ENCODE assay signal across 11 cellular contexts in genomic region chr3:152203677-152204076, GRCh38.
DNase-seq lines count a peak whose midpoint lies in the region; ATAC-seq and TF ChIP-seq lines count a peak whose summit lies in the region.
"Had no signal": no experiment of that assay in that cellular context is flagged by ENCODE, and none has a peak within 500 bp of the region (broad histone marks: within the 10 kb centered on the region; RNA-seq: fewer than 3 reads in every experiment).

No MANE protein-coding gene starts in this region.

- CTCF ChIA-PET in Calu3 (lab: Charles Lee): interaction anchor here (2.5 kb wide), 1 partner anchor 10 kb away, joined by 10 read pairs; no protein-coding TSS in a partner anchor

- peak overlapping the region; percentile 31 for H3K4me3 Mint-ChIP-seq in Calu3 (ENCODE audit: low read depth, unreplicated experiment)

- WGBS in psoas muscle, 3 donors: 71 to 85% (median 83%) methylated on average over 1 of the region's 1 CpG

- no peaks in the 10 kb centered on the region for H3K9me3 Mint-ChIP-seq in Calu3 (ENCODE audit: low read depth, unreplicated experiment)

- TF ChIP-seq CTCF in Calu3 (IDR thresholded peaks at IDR 0.05; ENCODE audit: unreplicated experiment) (no peak), OCI-LY1 (IDR thresholded peaks at IDR 0.05; ENCODE audit: low read length) (no peak), psoas muscle (IDR thresholded peaks at IDR 0.05) (no peak)

- H3K27ac Mint-ChIP-seq in Calu3 (ENCODE audit: unreplicated experiment): peak overlapping the region; percentile 71

- intact Hi-C loops in Calu3 (cut with micrococcal nuclease; ENCODE audit: unreplicated experiment): loop anchor here (5.0 kb wide), 1 partner anchor 64 kb away; the partner anchor contains the start of gene MBNL1
- intact Hi-C loops in psoas muscle (cut with DNase I): no loop called here

- no peaks in the 10 kb centered on the region for H3K27me3 Mint-ChIP-seq in Calu3 (ENCODE audit: unreplicated experiment)

- H3F3A ChIP-seq in OCI-LY1 (ENCODE audit: insufficient read depth, low read length): no peaks in the 10 kb centered on the region

- H3K9ac ChIP-seq in OCI-LY1 (ENCODE audit: low read length): peak overlapping the region; percentile 65

- H3K4me1 Mint-ChIP-seq in Calu3 (ENCODE audit: low read depth, unreplicated experiment): peaks cover 16% of the 10 kb centered on the region

- ATAC-seq in psoas muscle (no peak), GM21360 (IDR thresholded peaks at IDR 0.05; ENCODE audit: unreplicated experiment) (no peak)

- no peaks in the 10 kb centered on the region for H3K9me2 ChIP-seq in OCI-LY1 (ENCODE audit: low read depth, low read length)

- H3K27me3 ChIP-seq in OCI-LY1 (ENCODE audit: insufficient read depth, low read length) (no peaks in the 10 kb centered on the region), psoas muscle (ENCODE audit: insufficient read depth in 3 of 3, low read length in 2 of 3) (no peaks in the 10 kb centered on the region)
- no peaks in the 10 kb centered on the region for H3K27me3 ChIP-seq in effector memory CD4-positive, alpha-beta T cell (replicated peaks; ENCODE audit: control insufficient read depth, insufficient read depth, low read length, poor library complexity, severe bottlenecking)

- no peaks in the 10 kb centered on the region for H3K79me2 ChIP-seq in OCI-LY1 (ENCODE audit: insufficient read depth, low read length)

- H3K36me3 ChIP-seq in OCI-LY1 (ENCODE audit: insufficient read depth, low read length) (no peaks in the 10 kb centered on the region), psoas muscle (ENCODE audit: insufficient read depth in 1 of 2, low read depth in 1 of 2) (no peaks in the 10 kb centered on the region)
- H3K36me3 ChIP-seq in effector memory CD4-positive, alpha-beta T cell (ENCODE audit: control insufficient read depth, insufficient read depth, low read length): no peaks in the 10 kb centered on the region

- H2AFZ ChIP-seq in OCI-LY1 (ENCODE audit: low read length): peak overlapping the region; percentile 21

- peak overlapping the region; percentile 83 for H3K4me2 ChIP-seq in OCI-LY1 (ENCODE audit: low read length)

- H4K20me1 ChIP-seq in OCI-LY1 (ENCODE audit: insufficient read depth, low read length): no peaks in the 10 kb centered on the region

- peak overlapping the region; percentile 93 for H3K27ac ChIP-seq in OCI-LY1 (ENCODE audit: low read depth, low read length, poor library complexity, severe bottlenecking)
- peak overlapping the region; percentile 74 for H3K27ac ChIP-seq in effector memory CD4-positive, alpha-beta T cell (ENCODE audit: insufficient read depth, low read length, poor library complexity, severe bottlenecking)
- H3K27ac ChIP-seq in psoas muscle: peak overlapping the region; percentile 86

- H3K36me3 Mint-ChIP-seq in Calu3 (ENCODE audit: insufficient read depth, unreplicated experiment): no peaks in the 10 kb centered on the region

- BruUV-seq in Calu3 (replicated peaks; lab: Mats Ljungman, UMichigan): no TSS peak

- H3K4me3 ChIP-seq in OCI-LY1 (ENCODE audit: low read depth, low read length, poor library complexity, severe bottlenecking): peak overlapping the region; percentile 49
- peak overlapping the region; percentile 50 for H3K4me3 ChIP-seq in effector memory CD4-positive, alpha-beta T cell (ENCODE audit: insufficient read depth, low read depth, low read length, poor library complexity, severe bottlenecking)
- H3K4me3 ChIP-seq in psoas muscle: peak overlapping the region; percentile 61

- peaks cover 73% of the 10 kb centered on the region for H3K4me1 ChIP-seq in OCI-LY1 (ENCODE audit: insufficient read depth, low read length, severe bottlenecking)
- peaks cover 32% of the 10 kb centered on the region for H3K4me1 ChIP-seq in effector memory CD4-positive, alpha-beta T cell (ENCODE audit: control insufficient read depth, insufficient read depth, low read length, poor library complexity, severe bottlenecking)
- H3K4me1 ChIP-seq in psoas muscle: peaks cover 39% of the 10 kb centered on the region

- H3K9me3 ChIP-seq in OCI-LY1 (ENCODE audit: low read length) (no peaks in the 10 kb centered on the region), psoas muscle (no peaks in the 10 kb centered on the region)
- H3K9me3 ChIP-seq in effector memory CD4-positive, alpha-beta T cell (ENCODE audit: control insufficient read depth, low read length): no peaks in the 10 kb centered on the region

- DNase-seq in Calu3 (no peak), psoas muscle (no peak), HuH-7.5 (ENCODE audit: low spot score) (no peak), NCI-H446 treated with DMSO at 0.1 percent for 48 hours (lab: John Stamatoyannopoulos, UW) (no peak)
- DNase-seq in effector memory CD4-positive, alpha-beta T cell: no peak
- no peak for DNase-seq in activated effector memory CD4-positive, alpha-beta T cell treated with anti-CD3 and anti-CD28 coated beads, Interleukin-2, amount 50 U/mL, for 16 hours
- DNase-seq: amniotic stem cell; SIG-M5; stimulated activated CD4-positive, alpha-beta T cell treated with anti-CD3 and anti-CD28 coated beads, Interleukin-1b, Interleukin-23, amount 100 ng/mL, for 48 hours had no signal
